Comparison of ENCODE assay signal across 35 cellular contexts in the genomic region with DNA sequence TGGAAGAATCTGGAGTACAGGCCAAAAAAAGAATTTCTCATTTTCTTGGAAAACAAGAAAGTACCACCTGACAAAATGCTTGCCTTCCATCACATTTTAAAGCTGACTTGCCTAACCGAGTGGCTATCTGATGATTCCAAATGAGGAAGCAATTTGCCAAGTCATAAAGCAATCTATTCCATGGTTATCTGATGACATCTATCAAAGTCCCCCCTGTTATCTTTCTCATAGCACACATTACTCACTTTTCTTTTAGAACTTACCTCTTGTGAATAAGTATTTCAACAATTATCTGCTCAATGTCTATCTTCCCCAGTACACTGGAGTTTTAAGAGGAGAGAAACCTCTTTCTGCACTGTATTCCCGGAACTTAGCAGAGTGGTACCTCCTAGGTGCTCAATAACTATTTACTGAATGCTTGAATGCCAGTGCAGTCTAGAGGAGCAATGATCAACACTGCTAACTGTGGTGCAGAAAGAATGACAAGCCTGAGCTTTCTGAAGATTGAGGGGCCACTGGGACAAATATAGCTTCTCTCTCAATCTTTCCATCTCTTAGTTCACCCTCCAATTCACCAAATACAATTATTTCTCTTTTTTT.
"Had no signal": no experiment of that assay in that cellular context is flagged by ENCODE, and none has a peak within 500 bp of the region (broad histone marks: within the 10 kb centered on the region; RNA-seq: fewer than 3 reads in every experiment).

No MANE protein-coding gene starts in this region.

- DNase-seq: activated CD4-positive, alpha-beta memory T cell treated with anti-CD3 and anti-CD28 coated beads for 36 hours; activated CD4-positive, alpha-beta T cell treated with anti-CD3 and anti-CD28 coated beads, Interleukin-2, amount 10 ng/mL, durations not matched to agents 24 days and 14 days; activated CD8-positive, alpha-beta memory T cell treated with anti-CD3 and anti-CD28 coated beads, Interleukin-2, amount 50 U/mL, for 4 hours; activated gamma-delta T cell treated with Interleukin-2 at 50 U/mL for 16 hours; activated naive CD8-positive, alpha-beta T cell treated with anti-CD3 and anti-CD28 coated beads, Interleukin-2, amount 50 U/mL, for 24 hours; activated T-cell treated with anti-CD3 and anti-CD28 coated beads, Interleukin-2, amount 50 U/mL, for 1 hour; amygdala; caudate nucleus; endodermal cell; foreskin fibroblast; head of caudate nucleus; hypothalamus; immature natural killer cell; kidney; lower lobe of right lung; mesenchymal stem cell; naive B cell; nephron progenitor cell; retina; stimulated activated CD4-positive, alpha-beta T cell treated with anti-CD3 and anti-CD28 coated beads, Interleukin-4, amount 100 ng/mL, for 24 hours; stimulated activated naive CD8-positive, alpha-beta T cell treated with anti-CD3 and anti-CD28 coated beads, Interleukin-15, amount 100 ng/mL, for 72 hours; T-helper 9 cell; tibial artery; WERI-Rb-1 had no signal

- H3K4me3 Mint-ChIP-seq: activated CD4-positive, alpha-beta memory T cell treated with anti-CD3 and anti-CD28 coated beads for 36 hours; activated CD4-positive, alpha-beta T cell treated with anti-CD3 and anti-CD28 coated beads, Interleukin-2, amount 10 ng/mL, durations not matched to agents 24 days and 14 days; activated naive CD4-positive, alpha-beta T cell treated with anti-CD3 and anti-CD28 coated beads, Interleukin-2, amount 50 U/mL, for 24 hours; activated naive CD8-positive, alpha-beta T cell treated with anti-CD3 and anti-CD28 coated beads, Interleukin-2, amount 50 U/mL, for 24 hours; dendritic cell treated with granulocyte-macrophage colony-stimulating factor and Interleukin-4, amounts not matched to agents 40 ng/mL and 50 ng/mL, for 4 days; endodermal cell; immature natural killer cell; naive B cell; nephron progenitor cell; stimulated activated effector memory CD8-positive, alpha-beta T cell treated with anti-CD3 and anti-CD28 coated beads, Interleukin-12 subunit alpha, Interleukin-12 subunit beta, amount 100 ng/mL, for 72 hours; stimulated activated naive CD8-positive, alpha-beta T cell treated with anti-CD3 and anti-CD28 coated beads, Interleukin-15, amount 100 ng/mL, for 72 hours; T-helper 1 cell treated with Interleukin-12 subunit alpha and Interleukin-12 subunit beta and Interleukin-4 antibody, amounts not matched to agents 30 μg/mL and 1 μg/mL, for 36 hours had no signal

- H3K4me1 ChIP-seq: lower lobe of right lung, prostate gland, tibial artery had no signal

- H3K9me3 ChIP-seq: lower lobe of right lung, neutrophil, prostate gland, suprapubic skin, tibial artery had no signal

- H3K36me3 ChIP-seq: lower lobe of right lung, neutrophil, prostate gland, suprapubic skin, tibial artery, WERI-Rb-1 had no signal

- H3K4me3 ChIP-seq: lower lobe of right lung, prostate gland, skin epidermis, suprapubic skin, tibial artery had no signal

- H3K27ac Mint-ChIP-seq: activated CD4-positive, alpha-beta memory T cell treated with anti-CD3 and anti-CD28 coated beads for 36 hours; activated CD4-positive, alpha-beta T cell treated with anti-CD3 and anti-CD28 coated beads, Interleukin-2, amount 10 ng/mL, durations not matched to agents 24 days and 14 days; activated naive CD4-positive, alpha-beta T cell treated with anti-CD3 and anti-CD28 coated beads, Interleukin-2, amount 50 U/mL, for 24 hours; activated naive CD8-positive, alpha-beta T cell treated with anti-CD3 and anti-CD28 coated beads, Interleukin-2, amount 50 U/mL, for 24 hours; dendritic cell treated with granulocyte-macrophage colony-stimulating factor and Interleukin-4, amounts not matched to agents 40 ng/mL and 50 ng/mL, for 4 days; endodermal cell; immature natural killer cell; naive B cell; nephron progenitor cell; stimulated activated effector memory CD8-positive, alpha-beta T cell treated with anti-CD3 and anti-CD28 coated beads, Interleukin-12 subunit alpha, Interleukin-12 subunit beta, amount 100 ng/mL, for 72 hours; stimulated activated naive CD8-positive, alpha-beta T cell treated with anti-CD3 and anti-CD28 coated beads, Interleukin-15, amount 100 ng/mL, for 72 hours; T-helper 1 cell treated with Interleukin-12 subunit alpha and Interleukin-12 subunit beta and Interleukin-4 antibody, amounts not matched to agents 30 μg/mL and 1 μg/mL, for 36 hours had no signal

- H3K27ac ChIP-seq: lower lobe of right lung, neutrophil, prostate gland, skin epidermis, suprapubic skin, tibial artery, WERI-Rb-1 had no signal

- ATAC-seq: activated CD4-positive, CD25-positive, alpha-beta regulatory T cell treated with anti-CD3 and anti-CD28 coated beads, Interleukin-2, amount 50 U/mL, for 24 hours; activated naive CD8-positive, alpha-beta T cell treated with anti-CD3 and anti-CD28 coated beads, Interleukin-2, amount 50 U/mL, for 24 hours; esophagus mucosa; sciatic nerve; stimulated activated effector memory CD8-positive, alpha-beta T cell treated with anti-CD3 and anti-CD28 coated beads, Interleukin-12 subunit alpha, Interleukin-12 subunit beta, amount 100 ng/mL, for 72 hours; stimulated activated naive CD8-positive, alpha-beta T cell treated with anti-CD3 and anti-CD28 coated beads, Interleukin-15, amount 100 ng/mL, for 72 hours had no signal

- H3K4me1 Mint-ChIP-seq: activated CD4-positive, alpha-beta T cell treated with anti-CD3 and anti-CD28 coated beads, Interleukin-2, amount 10 ng/mL, durations not matched to agents 24 days and 14 days; activated naive CD4-positive, alpha-beta T cell treated with anti-CD3 and anti-CD28 coated beads, Interleukin-2, amount 50 U/mL, for 24 hours; activated naive CD8-positive, alpha-beta T cell treated with anti-CD3 and anti-CD28 coated beads, Interleukin-2, amount 50 U/mL, for 24 hours; immature natural killer cell; naive B cell; stimulated activated effector memory CD8-positive, alpha-beta T cell treated with anti-CD3 and anti-CD28 coated beads, Interleukin-12 subunit alpha, Interleukin-12 subunit beta, amount 100 ng/mL, for 72 hours; stimulated activated naive CD8-positive, alpha-beta T cell treated with anti-CD3 and anti-CD28 coated beads, Interleukin-15, amount 100 ng/mL, for 72 hours had no signal

- H3K36me3 Mint-ChIP-seq: activated CD4-positive, alpha-beta memory T cell treated with anti-CD3 and anti-CD28 coated beads for 36 hours; activated naive CD4-positive, alpha-beta T cell treated with anti-CD3 and anti-CD28 coated beads, Interleukin-2, amount 50 U/mL, for 24 hours; immature natural killer cell; naive B cell; stimulated activated effector memory CD8-positive, alpha-beta T cell treated with anti-CD3 and anti-CD28 coated beads, Interleukin-12 subunit alpha, Interleukin-12 subunit beta, amount 100 ng/mL, for 72 hours had no signal

- H3K9me3 Mint-ChIP-seq: activated CD4-positive, alpha-beta memory T cell treated with anti-CD3 and anti-CD28 coated beads for 36 hours; activated CD4-positive, alpha-beta T cell treated with anti-CD3 and anti-CD28 coated beads, Interleukin-2, amount 10 ng/mL, durations not matched to agents 24 days and 14 days; activated naive CD4-positive, alpha-beta T cell treated with anti-CD3 and anti-CD28 coated beads, Interleukin-2, amount 50 U/mL, for 24 hours; activated naive CD8-positive, alpha-beta T cell treated with anti-CD3 and anti-CD28 coated beads, Interleukin-2, amount 50 U/mL, for 24 hours; dendritic cell treated with granulocyte-macrophage colony-stimulating factor and Interleukin-4, amounts not matched to agents 40 ng/mL and 50 ng/mL, for 4 days; endodermal cell; immature natural killer cell; stimulated activated effector memory CD8-positive, alpha-beta T cell treated with anti-CD3 and anti-CD28 coated beads, Interleukin-12 subunit alpha, Interleukin-12 subunit beta, amount 100 ng/mL, for 72 hours; stimulated activated naive CD8-positive, alpha-beta T cell treated with anti-CD3 and anti-CD28 coated beads, Interleukin-15, amount 100 ng/mL, for 72 hours; T-helper 1 cell treated with Interleukin-12 subunit alpha and Interleukin-12 subunit beta and Interleukin-4 antibody, amounts not matched to agents 30 μg/mL and 1 μg/mL, for 36 hours had no signal

- H3K27me3 Mint-ChIP-seq: activated CD4-positive, alpha-beta memory T cell treated with anti-CD3 and anti-CD28 coated beads for 36 hours; dendritic cell treated with granulocyte-macrophage colony-stimulating factor and Interleukin-4, amounts not matched to agents 40 ng/mL and 50 ng/mL, for 4 days; stimulated activated naive CD8-positive, alpha-beta T cell treated with anti-CD3 and anti-CD28 coated beads, Interleukin-15, amount 100 ng/mL, for 72 hours had no signal
